ENCODE assay signal across 1 cellular context in the genomic region with DNA sequence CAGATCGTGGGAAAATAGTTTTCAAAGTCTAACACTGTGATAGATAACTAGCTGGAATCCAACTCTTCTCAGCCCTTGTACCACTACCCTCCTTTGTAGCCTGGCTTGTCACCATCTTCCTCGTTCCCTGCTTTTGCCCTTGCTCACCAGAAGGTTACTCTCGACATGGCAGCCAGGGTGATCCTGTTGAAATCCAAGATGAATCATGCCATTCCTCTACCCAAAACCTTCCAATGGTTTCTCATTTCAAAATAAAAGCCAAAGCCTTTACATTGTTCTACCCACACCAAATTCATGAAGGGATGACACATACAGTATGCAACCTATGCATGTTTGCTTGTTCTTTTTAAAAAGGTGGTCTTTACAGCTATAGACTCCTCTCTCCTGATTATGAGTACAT.
TF ChIP-seq lines count a peak whose summit lies in the region.

No MANE protein-coding gene starts in this region.

TF ChIP-seq in endothelial cell of umbilical vein, 7 proteins besides CTCF, POLR2A, EP300 and RAD21 (continued from another document):
- TF ChIP-seq, protein P1, sequence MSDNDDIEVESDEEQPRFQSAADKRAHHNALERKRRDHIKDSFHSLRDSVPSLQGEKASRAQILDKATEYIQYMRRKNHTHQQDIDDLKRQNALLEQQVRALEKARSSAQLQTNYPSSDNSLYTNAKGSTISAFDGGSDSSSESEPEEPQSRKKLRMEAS (IDR thresholded peaks at IDR 0.05; ENCODE audit: insufficient read depth, insufficient read length), result no peak
